ENCODE assay signal across 19 cellular contexts in the genomic region with DNA sequence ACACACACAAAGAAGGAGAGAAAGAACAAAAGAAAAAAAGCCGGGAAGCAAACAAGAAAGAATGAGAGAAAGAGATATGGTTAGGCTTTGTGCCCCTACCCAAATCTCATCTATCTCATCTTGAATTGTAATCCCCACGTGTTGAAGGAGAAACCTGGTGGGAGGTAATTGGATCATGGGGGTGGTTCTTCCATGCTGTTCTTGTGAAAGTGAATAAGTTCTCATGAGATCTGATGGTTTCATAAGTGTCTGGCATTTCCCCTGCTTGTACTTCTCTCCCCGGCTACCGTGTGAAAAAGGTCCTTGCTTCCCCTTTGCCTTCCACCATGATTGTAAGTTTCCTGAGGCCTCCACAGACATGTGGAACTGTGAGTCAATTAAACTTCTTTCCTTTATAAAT. TPM values are rescaled to one million over a fixed set of nuclear protein-coding genes. Genes with fewer than 3 reads are reported as not detected.
DNase-seq lines count a peak whose midpoint lies in the region; ATAC-seq, FAIRE-seq and TF ChIP-seq lines count a peak whose summit lies in the region.
"Had no signal": no experiment of that assay in that cellular context is flagged by ENCODE, and none has a peak within 500 bp of the region (broad histone marks: within the 10 kb centered on the region; RNA-seq: fewer than 3 reads in every experiment).

No MANE protein-coding gene starts in this region.

- H3K9ac ChIP-seq in K562 (ENCODE audit: insufficient read depth in 1 of 2, low read depth in 2 of 2, low read length in 2 of 2), result peak overlapping the region in 1 of 2 experiments; percentile 20; a peak in 1 of 4 replicates

- no TSS peak for BruUV-seq in K562 (replicated peaks; lab: Mats Ljungman, UMichigan)

- DNase-seq in SIG-M5 treated with dmso at 0.1 percent for 504 hours (lab: John Stamatoyannopoulos, UW; ENCODE audit: unreplicated experiment) (peak; percentile 3), SIG-M5 (lab: John Stamatoyannopoulos, UW) (no peak), NCI-H82 treated with DMSO at 0.1 percent for 48 hours (lab: John Stamatoyannopoulos, UW; ENCODE audit: unreplicated experiment) (peak; percentile 51), K562 (ENCODE audit: extremely low read depth in 1 of 4, low spot score in 3 of 4) (peak in 1 of 4 experiments; percentile 17), coronary artery (ENCODE audit: low spot score) (no peak)
- DNase-seq in naive thymus-derived CD4-positive, alpha-beta T cell, result no peak
- DNase-seq in central memory CD4-positive, alpha-beta T cell, result no peak
- DNase-seq: 8988T, GF-D8, H7, Karpas-422, NCI-H187, NCI-H446 treated with DMSO at 0.1 percent for 48 hours, SHP77 treated with DMSO at 0.1 percent for 48 hours, SW 1271 had no signal

- H3K27me3 ChIP-seq in K562 (ENCODE audit: control insufficient read depth in 2 of 2, insufficient read depth in 2 of 2, low read length in 2 of 2), result no peaks in the 10 kb centered on the region; a peak in 1 of 5 replicates
- no peaks in the 10 kb centered on the region for H3K27me3 ChIP-seq in naive thymus-derived CD4-positive, alpha-beta T cell (ENCODE audit: control insufficient read depth in 2 of 2, insufficient read depth in 2 of 2, low read length in 2 of 2)

- H3K4me1 Mint-ChIP-seq in naive thymus-derived CD4-positive, alpha-beta T cell, result peaks cover 0 to 2% (median 0%) of the 10 kb centered on the region in 7 donors

- no peaks in the 10 kb centered on the region for H3K9me1 ChIP-seq in K562 (ENCODE audit: control insufficient read depth, insufficient read depth, low read length)

- no peaks in the 10 kb centered on the region for H3K9me3 ChIP-seq in K562 (replicated peaks; ENCODE audit: control insufficient read depth, insufficient read depth, low read depth, low read length)
- H3K9me3 ChIP-seq in naive thymus-derived CD4-positive, alpha-beta T cell (ENCODE audit: control insufficient read depth in 2 of 3, low read length in 3 of 3), result no peaks in the 10 kb centered on the region

- H3K4me3 ChIP-seq in K562 (no peak overlapping the region), coronary artery (no peak overlapping the region)
- H3K4me3 ChIP-seq in naive thymus-derived CD4-positive, alpha-beta T cell (ENCODE audit: low read length), result no peak overlapping the region

- no peak overlapping the region for H3K27ac Mint-ChIP-seq in naive thymus-derived CD4-positive, alpha-beta T cell
- H3K27ac Mint-ChIP-seq: T-helper 2 cell treated with Interferon-gamma antibody and Interleukin-4, amounts not matched to agents 5 μg/mL and 100 μg/mL, for 36 hours had no signal

- no peaks in the 10 kb centered on the region for H3K36me3 Mint-ChIP-seq in naive thymus-derived CD4-positive, alpha-beta T cell

- H3K27ac ChIP-seq in K562 (ENCODE audit: extremely low read depth, low read depth, low read length) (no peak overlapping the region), coronary artery (no peak overlapping the region)
- H3K27ac ChIP-seq in naive thymus-derived CD4-positive, alpha-beta T cell (ENCODE audit: low read depth, low read length), result no peak overlapping the region

- H3K4me3 Mint-ChIP-seq in naive thymus-derived CD4-positive, alpha-beta T cell, result no peak overlapping the region
- H3K4me3 Mint-ChIP-seq: T-helper 2 cell treated with Interferon-gamma antibody and Interleukin-4, amounts not matched to agents 5 μg/mL and 100 μg/mL, for 36 hours had no signal

- POLR2A ChIA-PET in K562 (lab: Yijun Ruan, JAX), result interaction anchor here (1.0 kb wide), 1 partner anchor 169 kb away, joined by 3 read pairs; no protein-coding TSS in a partner anchor
- POLR2A ChIA-PET in naive thymus-derived CD4-positive, alpha-beta T cell (lab: Charles Lee), result no interaction called here

- no peak for ATAC-seq in K562
- no peak for ATAC-seq in GM19035 (IDR thresholded peaks at IDR 0.05; ENCODE audit: unreplicated experiment)
- ATAC-seq in naive thymus-derived CD4-positive, alpha-beta T cell, result no peak

- TF ChIP-seq CTCF in K562 (IDR thresholded peaks at IDR 0.05 in 2 of 3, conservative IDR thresholded peaks at IDR 0.05 in 1 of 3; ENCODE audit: insufficient read depth in 2 of 3, low read depth in 1 of 3, low read length in 3 of 3) (no peak), coronary artery (IDR thresholded peaks at IDR 0.05) (no peak)

- CTCF ChIA-PET in K562 (lab: Yijun Ruan, JAX; ENCODE audit: low intra/inter-chr PET ratio), result no interaction called here
- CTCF ChIA-PET in naive thymus-derived CD4-positive, alpha-beta T cell (lab: Charles Lee), result no interaction called here

- TF ChIP-seq POLR2A in K562 (conservative IDR thresholded peaks at IDR 0.05), result no peak

- H3K4me2 ChIP-seq in K562 (ENCODE audit: insufficient read depth, low read length), result no peak overlapping the region

- no peak for TF ChIP-seq EP300 in K562 (IDR thresholded peaks at IDR 0.05; ENCODE audit: low read length)

- intact Hi-C loops in K562 (cut with micrococcal nuclease), result no loop called here
- intact Hi-C loops in naive thymus-derived CD4-positive, alpha-beta T cell (cut with micrococcal nuclease), result no loop called here

- H3K4me1 ChIP-seq in K562 (replicated peaks in 1 of 2; ENCODE audit: control insufficient read depth in 2 of 2, insufficient read depth in 2 of 2, low read length in 2 of 2), result peaks cover 3 to 29% of the 10 kb centered on the region in 2 experiments; a peak in 3 of 5 replicates
- no peaks in the 10 kb centered on the region for H3K4me1 ChIP-seq in naive thymus-derived CD4-positive, alpha-beta T cell (ENCODE audit: control insufficient read depth in 2 of 2, insufficient read depth in 2 of 2, low read length in 2 of 2)

- WGBS in K562 (ENCODE audit: insufficient coverage, low coverage, missing lambda C conversion rate), result 16% methylated on average over 4 of the region's 4 CpGs

- H3K79me2 ChIP-seq in K562 (ENCODE audit: control insufficient read depth, insufficient read depth, low read length), result no peaks in the 10 kb centered on the region

- FAIRE-seq in K562 (lab: Jason Lieb, UNC), result no peak
- FAIRE-seq: GM19239 had no signal

- peaks cover 0 to 4% (median 0%) of the 10 kb centered on the region in 11 donors for H3K9me3 Mint-ChIP-seq in naive thymus-derived CD4-positive, alpha-beta T cell
- H3K9me3 Mint-ChIP-seq: T-helper 2 cell treated with Interferon-gamma antibody and Interleukin-4, amounts not matched to agents 5 μg/mL and 100 μg/mL, for 36 hours had no signal

- peaks cover 30 to 77% (median 57%) of the 10 kb centered on the region in 5 donors for H3K27me3 Mint-ChIP-seq in naive thymus-derived CD4-positive, alpha-beta T cell

- no peaks in the 10 kb centered on the region for H4K20me1 ChIP-seq in K562 (replicated peaks; ENCODE audit: control insufficient read depth, insufficient read depth, low read length)

- H2AFZ ChIP-seq in K562 (ENCODE audit: low read depth, low read length), result peak overlapping the region; percentile 97

- TF ChIP-seq RAD21 in K562 (CRISPR knock-in tag; conservative IDR thresholded peaks at IDR 0.05 in 1 of 2, IDR thresholded peaks at IDR 0.05 in 1 of 2), result no peak

- in situ Hi-C loops in K562 (cut with MboI), result no loop called here

- no peaks in the 10 kb centered on the region for H3K36me3 ChIP-seq in K562 (ENCODE audit: control insufficient read depth, insufficient read depth, low read length)
- no peaks in the 10 kb centered on the region for H3K36me3 ChIP-seq in naive thymus-derived CD4-positive, alpha-beta T cell (ENCODE audit: control insufficient read depth in 2 of 3, insufficient read depth in 3 of 3, low read length in 3 of 3)

TF ChIP-seq in K562, 482 proteins besides CTCF, POLR2A, EP300 and RAD21 (continues in another document):
- no peak for TF ChIP-seq FOXJ2 (tag; IDR thresholded peaks at IDR 0.05)

RNA-seq across cellular contexts. Expression of a gene that starts 32.0 kb away (rescaled TPM):
- total RNA-seq in K562 (2011; cell fraction: chromatin; rRNA removed; ENCODE audit: low replicate concordance), result 4.8 and 6.8 TPM in 2 replicates
- total RNA-seq in K562 (2011; cell fraction: nucleolus; rRNA removed), result 2.2 and 2.8 TPM in 2 replicates
- total RNA-seq in K562 (2011; cell fraction: nucleoplasm; rRNA removed), result 4.0 and 5.0 TPM in 2 replicates
- total RNA-seq in K562 (2014; rRNA removed), result 5.2 and 5.6 TPM in 2 replicates
- 9.7 and 10.8 TPM in 2 replicates for total RNA-seq in K562 (2014; rRNA removed; fragmentation: Illumina TruSeq; extraction: Trizol)
- 7.9 and 8.3 TPM in 2 replicates for total RNA-seq in K562 (2015; rRNA removed; fragmentation: Illumina TruSeq; extraction: Trizol)
- total RNA-seq in K562 (2021), result 5.4 and 6.3 TPM in 2 replicates
- polyA plus RNA-seq in K562 (2011; rRNA removed), result 4.8 and 5.7 TPM in 2 replicates
- 3.3 and 5.0 TPM in 2 replicates for polyA plus RNA-seq in K562 (2011; cell fraction: cytosol; rRNA removed)
- 4.2 and 4.5 TPM in 2 replicates for polyA plus RNA-seq in K562 (2011; cell fraction: nucleus; rRNA removed)
- 3.6 and 9.5 TPM in 2 replicates for polyA plus RNA-seq in K562 (2012)
- 13.4 and 14.1 TPM in 2 replicates for polyA plus RNA-seq in K562 (2014; fragmentation: Illumina TruSeq; extraction: Trizol)
- polyA plus RNA-seq in K562 (2014; fragmentation: Nextera tagmentation; extraction: Ambion mirVana), result 10 to 100 TPM; 17.1 to 19.6 TPM
- polyA plus RNA-seq in K562 (2014; rRNA removed), result 7.2 and 12.3 TPM in 2 replicates
- 3.4 and 4.4 TPM in 2 replicates for polyA minus RNA-seq in K562 (2011; rRNA and poly(A)+ RNA removed)
- 1.0 and 1.7 TPM in 2 replicates for polyA minus RNA-seq in K562 (2011; cell fraction: cytosol; rRNA and poly(A)+ RNA removed)
- polyA minus RNA-seq in K562 (2011; cell fraction: nucleus; rRNA and poly(A)+ RNA removed), result 1.3 and 2.6 TPM in 2 replicates
- 10 to 100 TPM in 1 of 5 experiments, 1 to 10 TPM in 1, not detected in 3; 3.1 to 16.9 TPM for total RNA-seq in naive thymus-derived CD4-positive, alpha-beta T cell
- under 1 TPM; 0.22 to 0.31 TPM for polyA plus RNA-seq in naive thymus-derived CD4-positive, alpha-beta T cell
- total RNA-seq: H7 had no signal
- polyA plus RNA-seq: BJ had no signal

RNA-seq across cellular contexts. Expression of a gene that starts 53.7 kb away (rescaled TPM):
- total RNA-seq in K562 (2011; cell fraction: chromatin; rRNA removed; ENCODE audit: low replicate concordance), result 31.4 and 70.8 TPM in 2 replicates
- 18.7 and 21.8 TPM in 2 replicates for total RNA-seq in K562 (2011; cell fraction: nucleolus; rRNA removed)
- total RNA-seq in K562 (2011; cell fraction: nucleoplasm; rRNA removed), result 46.7 and 75.7 TPM in 2 replicates
- total RNA-seq in K562 (2014; rRNA removed) (34.0 and 36.0 TPM in 2 replicates), K562 (2014; rRNA removed; fragmentation: Illumina TruSeq; extraction: Trizol) (72.4 and 78.0 TPM in 2 replicates), K562 (2015; rRNA removed; fragmentation: Illumina TruSeq; extraction: Trizol) (49.2 and 55.2 TPM in 2 replicates), K562 (2021) (42.6 and 43.3 TPM in 2 replicates)
- polyA plus RNA-seq in K562 (2011; rRNA removed) (63.6 and 71.0 TPM in 2 replicates), K562 (2014; fragmentation: Illumina TruSeq; extraction: Trizol) (32.9 and 38.3 TPM in 2 replicates), K562 (2014; fragmentation: Nextera tagmentation; extraction: Ambion mirVana) (10 to 100 TPM; 13.1 to 20.5 TPM), K562 (2014; rRNA removed) (27.7 and 28.9 TPM in 2 replicates)
- 8.5 and 31.3 TPM in 2 replicates for polyA plus RNA-seq in K562 (2011; cell fraction: cytosol; rRNA removed)
- polyA plus RNA-seq in K562 (2011; cell fraction: nucleus; rRNA removed), result 27.2 and 68.0 TPM in 2 replicates
- polyA plus RNA-seq in K562 (2012), result 18.7 and 19.1 TPM in 2 replicates
- polyA minus RNA-seq in K562 (2011; rRNA and poly(A)+ RNA removed), result 93.8 and 130 TPM in 2 replicates
- 46.0 and 46.8 TPM in 2 replicates for polyA minus RNA-seq in K562 (2011; cell fraction: cytosol; rRNA and poly(A)+ RNA removed)
- polyA minus RNA-seq in K562 (2011; cell fraction: nucleus; rRNA and poly(A)+ RNA removed), result 33.4 and 86.7 TPM in 2 replicates
- 10 to 100 TPM; 47.1 to 69.9 (median 66.6) TPM for total RNA-seq in naive thymus-derived CD4-positive, alpha-beta T cell
- polyA plus RNA-seq in naive thymus-derived CD4-positive, alpha-beta T cell, result 10 to 100 TPM; 36.7 to 60.7 TPM

Comparison
In these comparisons a context has a peak if more than half of its experiments do, and no peak if none do; other contexts are left out.
1. DNase-seq: peak in SIG-M5 treated with dmso at 0.1 percent for 504 hours (single experiment) and NCI-H82 treated with DMSO at 0.1 percent for 48 hours (single experiment); none in SIG-M5 (single experiment), coronary artery (single experiment), naive thymus-derived CD4-positive, alpha-beta T cell (0 of 9) and central memory CD4-positive, alpha-beta T cell (single experiment).